Comparison of ENCODE assay signal across 10 cellular contexts in the genomic region with DNA sequence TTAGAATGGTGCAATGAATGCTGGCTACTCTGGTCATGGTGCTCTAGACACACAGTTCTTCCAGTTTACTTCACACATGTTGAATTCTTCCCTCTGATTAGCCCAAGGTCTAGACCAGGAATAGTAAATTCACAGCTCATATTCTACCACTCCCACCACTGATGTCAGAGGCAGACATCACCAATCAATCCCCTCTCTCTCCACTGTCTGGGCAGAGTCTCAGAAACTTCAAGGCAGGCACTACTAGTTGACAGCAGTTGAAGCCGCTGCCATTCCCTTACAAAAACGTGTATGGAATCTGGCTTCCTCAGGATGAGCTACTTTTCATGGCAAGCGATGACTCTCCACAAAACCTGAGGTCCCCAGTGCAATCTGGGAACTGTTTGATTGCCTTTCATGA.
DNase-seq lines count a peak whose midpoint lies in the region; TF ChIP-seq lines count a peak whose summit lies in the region.
"Had no signal": no experiment of that assay in that cellular context is flagged by ENCODE, and none has a peak within 500 bp of the region (broad histone marks: within the 10 kb centered on the region; RNA-seq: fewer than 3 reads in every experiment).

No MANE protein-coding gene starts in this region.

- no peak overlapping the region for H2AFZ ChIP-seq in osteoblast (ENCODE audit: low read length)

- no peaks in the 10 kb centered on the region for H3K79me2 ChIP-seq in osteoblast (ENCODE audit: insufficient read depth, low read length)

- no peaks in the 10 kb centered on the region for H3K9me3 ChIP-seq in osteoblast (ENCODE audit: low read depth, low read length)

- H3K4me2 ChIP-seq in osteoblast (ENCODE audit: insufficient read depth, low read length) = no peak overlapping the region

- DNase-seq in EH (ENCODE audit: low read depth) (peak; percentile 85), NCI-H226 (peak; percentile 29), dermis microvascular lymphatic vessel endothelial cell (ENCODE audit: low read depth in 2 of 2) (peak; percentile 34 to 85), islet precursor cell (peak; percentile 76), GM20000 (ENCODE audit: low spot score) (no peak), osteoblast (ENCODE audit: insufficient read length, low spot score, missing footprints) (no peak), NCI-H2107 treated with DMSO at 0.1 percent for 48 hours (lab: John Stamatoyannopoulos, UW; ENCODE audit: unreplicated experiment) (no peak)
- DNase-seq in activated CD4-positive, alpha-beta T cell treated with anti-CD3 and anti-CD28 coated beads for 4 hours = no peak
- DNase-seq: activated effector memory CD4-positive, alpha-beta T cell treated with anti-CD3 and anti-CD28 coated beads, Interleukin-2, amount 50 U/mL, for 16 hours; GOT3 had no signal

- no peak overlapping the region for H3K4me3 ChIP-seq in osteoblast (ENCODE audit: insufficient read depth, low read length)

- H3K27me3 ChIP-seq in osteoblast (ENCODE audit: insufficient read depth, low read length) = no peaks in the 10 kb centered on the region

- H3K4me1 ChIP-seq in osteoblast (ENCODE audit: insufficient read depth, low read length) = peaks cover 50% of the 10 kb centered on the region

- no peaks in the 10 kb centered on the region for H4K20me1 ChIP-seq in osteoblast (ENCODE audit: insufficient read depth, low read length)

- H3K27ac ChIP-seq in osteoblast (ENCODE audit: low read depth, low read length) = no peak overlapping the region

- no peaks in the 10 kb centered on the region for H3K36me3 ChIP-seq in osteoblast (ENCODE audit: insufficient read depth, low read length)

- TF ChIP-seq CTCF in GM20000 (IDR thresholded peaks at IDR 0.05; ENCODE audit: extremely low read depth, missing control alignments) (no peak), osteoblast (IDR thresholded peaks at IDR 0.05; ENCODE audit: extremely low read depth, low read depth, low read length) (no peak)

Comparison
In these comparisons a context has a peak if more than half of its experiments do, and no peak if none do; other contexts are left out.
1. DNase-seq: peak in EH (single experiment), NCI-H226 (single experiment), dermis microvascular lymphatic vessel endothelial cell (2 of 2) and islet precursor cell (single experiment); none in GM20000 (single experiment), osteoblast (single experiment), NCI-H2107 treated with DMSO at 0.1 percent for 48 hours (single experiment) and activated CD4-positive, alpha-beta T cell treated with anti-CD3 and anti-CD28 coated beads for 4 hours (0 of 2).